29 cellular contexts compared by ENCODE assay signal in genomic region chr16:25817295-25817694, GRCh38.
DNase-seq lines count a peak whose midpoint lies in the region; ATAC-seq, FAIRE-seq and TF ChIP-seq lines count a peak whose summit lies in the region.
"Had no signal": no experiment of that assay in that cellular context is flagged by ENCODE, and none has a peak within 500 bp of the region (broad histone marks: within the 10 kb centered on the region; RNA-seq: fewer than 3 reads in every experiment).

No MANE protein-coding gene starts in this region.

- H3K9ac ChIP-seq in K562 (ENCODE audit: insufficient read depth in 1 of 2, low read depth in 2 of 2, low read length in 2 of 2) = no peak overlapping the region
- H3K9ac ChIP-seq: BLaER1; BLaER1 treated with 17β-estradiol and CSF1 and Interleukin-3, amounts not matched to agents 10 nM and 100 nM had no signal

- H3K79me2 ChIP-seq in K562 (ENCODE audit: control insufficient read depth, insufficient read depth, low read length) = no peaks in the 10 kb centered on the region

- H3K4me1 ChIP-seq in K562 (replicated peaks in 1 of 2; ENCODE audit: control insufficient read depth in 2 of 2, insufficient read depth in 2 of 2, low read length in 2 of 2) = no peaks in the 10 kb centered on the region; a peak in 2 of 5 replicates
- H3K4me1 ChIP-seq: A549, BE2C, Caco-2 had no signal

- POLR2A ChIA-PET in K562 (lab: Yijun Ruan, JAX) = no interaction called here

- H3K36me3 ChIP-seq in K562 (ENCODE audit: control insufficient read depth, insufficient read depth, low read length) = no peaks in the 10 kb centered on the region
- H3K36me3 ChIP-seq: BE2C; BLaER1; BLaER1 treated with 17β-estradiol and CSF1 and Interleukin-3, amounts not matched to agents 10 nM and 100 nM had no signal

- no peak for TF ChIP-seq RAD21 in K562 (CRISPR knock-in tag; conservative IDR thresholded peaks at IDR 0.05 in 1 of 2, IDR thresholded peaks at IDR 0.05 in 1 of 2)

- CTCF ChIA-PET in K562 (lab: Yijun Ruan, JAX; ENCODE audit: low intra/inter-chr PET ratio) = no interaction called here

- H3K9me1 ChIP-seq in K562 (ENCODE audit: control insufficient read depth, insufficient read depth, low read length) = no peaks in the 10 kb centered on the region

- no peak overlapping the region for H2AFZ ChIP-seq in K562 (ENCODE audit: low read depth, low read length)

- 3% methylated on average over 6 of the region's 6 CpGs for WGBS in K562 (ENCODE audit: insufficient coverage, low coverage, missing lambda C conversion rate)

- peaks cover 7 to 24% of the 10 kb centered on the region in 2 experiments for H3K27me3 ChIP-seq in K562 (ENCODE audit: control insufficient read depth in 2 of 2, insufficient read depth in 2 of 2, low read length in 2 of 2)
- H3K27me3 ChIP-seq: BE2C; BLaER1; BLaER1 treated with 17β-estradiol and CSF1 and Interleukin-3, amounts not matched to agents 10 nM and 100 nM had no signal

- no peak overlapping the region for H3K27ac ChIP-seq in K562 (ENCODE audit: extremely low read depth, low read depth, low read length)
- H3K27ac ChIP-seq: 22Rv1; A549; BLaER1; BLaER1 treated with 17β-estradiol and CSF1 and Interleukin-3, amounts not matched to agents 10 nM and 100 nM; C4-2B had no signal

- ATAC-seq in K562 = no peak
- ATAC-seq: A549; CD8-positive, alpha-beta T cell had no signal

- no peak for TF ChIP-seq CTCF in K562 (IDR thresholded peaks at IDR 0.05 in 2 of 3, conservative IDR thresholded peaks at IDR 0.05 in 1 of 3; ENCODE audit: insufficient read depth in 2 of 3, low read depth in 1 of 3, low read length in 3 of 3)

- DNase-seq in K562 (ENCODE audit: extremely low read depth in 1 of 4, low spot score in 3 of 4) = no peak
- DNase-seq in iPS-NIHi11 (ENCODE audit: low spot score) = no peak
- DNase-seq: 8988T; ACHN; AML-193; BE2C; C1 segment of cervical spinal cord; Caco-2; Calu3; CD4-positive, alpha-beta memory T cell; CD4-positive, alpha-beta T cell; CD4-positive, CD25-positive, alpha-beta regulatory T cell; CD8-positive, alpha-beta memory T cell; CD8-positive, alpha-beta T cell; COR-L47; DMS 273 treated with DMSO at 0.1 percent for 48 hours; DMS153; DMS53; DMS79; DMS79 treated with DMSO at 0.1 percent for 48 hours; DND-41; EL had no signal

- no peaks in the 10 kb centered on the region for H3K9me3 ChIP-seq in K562 (replicated peaks; ENCODE audit: control insufficient read depth, insufficient read depth, low read depth, low read length)
- H3K9me3 ChIP-seq: A549; BE2C; BLaER1; BLaER1 treated with 17β-estradiol and CSF1 and Interleukin-3, amounts not matched to agents 10 nM and 100 nM; Caco-2 had no signal

- no peak for FAIRE-seq in K562 (lab: Jason Lieb, UNC)
- FAIRE-seq: A204.1, A549, D721Med had no signal

- intact Hi-C loops in K562 (cut with micrococcal nuclease) = no loop called here

- no peak overlapping the region for H3K4me2 ChIP-seq in K562 (ENCODE audit: insufficient read depth, low read length)
- H3K4me2 ChIP-seq: A549; BLaER1; BLaER1 treated with 17β-estradiol and CSF1 and Interleukin-3, amounts not matched to agents 10 nM and 100 nM had no signal

- H4K20me1 ChIP-seq in K562 (replicated peaks; ENCODE audit: control insufficient read depth, insufficient read depth, low read length) = no peaks in the 10 kb centered on the region
- H4K20me1 ChIP-seq: BLaER1; BLaER1 treated with 17β-estradiol and CSF1 and Interleukin-3, amounts not matched to agents 10 nM and 100 nM had no signal

- H3K4me3 ChIP-seq in K562 = no peak overlapping the region
- H3K4me3 ChIP-seq: A549; BLaER1; BLaER1 treated with 17β-estradiol and CSF1 and Interleukin-3, amounts not matched to agents 10 nM and 100 nM had no signal

- TF ChIP-seq POLR2A in K562 (conservative IDR thresholded peaks at IDR 0.05) = no peak

- in situ Hi-C loops in K562 (cut with MboI) = no loop called here

- BruUV-seq in K562 (replicated peaks; lab: Mats Ljungman, UMichigan) = no TSS peak

- TF ChIP-seq EP300 in K562 (IDR thresholded peaks at IDR 0.05; ENCODE audit: low read length) = no peak

TF ChIP-seq in K562, 482 proteins besides CTCF, POLR2A, EP300 and RAD21:
- TF ChIP-seq MAFK (IDR thresholded peaks at IDR 0.05; ENCODE audit: low read length) = no peak
- TF ChIP-seq ZBTB40 (IDR thresholded peaks at IDR 0.05) = peak; percentile 95
- no peak for TF ChIP-seq ZBTB40 (CRISPR knock-in tag; IDR thresholded peaks at IDR 0.05)
- peak; percentile 73 to 96 for TF ChIP-seq SRF (CRISPR knock-in tag; IDR thresholded peaks at IDR 0.05)
